14 cellular contexts compared by ENCODE assay signal in the genomic region with DNA sequence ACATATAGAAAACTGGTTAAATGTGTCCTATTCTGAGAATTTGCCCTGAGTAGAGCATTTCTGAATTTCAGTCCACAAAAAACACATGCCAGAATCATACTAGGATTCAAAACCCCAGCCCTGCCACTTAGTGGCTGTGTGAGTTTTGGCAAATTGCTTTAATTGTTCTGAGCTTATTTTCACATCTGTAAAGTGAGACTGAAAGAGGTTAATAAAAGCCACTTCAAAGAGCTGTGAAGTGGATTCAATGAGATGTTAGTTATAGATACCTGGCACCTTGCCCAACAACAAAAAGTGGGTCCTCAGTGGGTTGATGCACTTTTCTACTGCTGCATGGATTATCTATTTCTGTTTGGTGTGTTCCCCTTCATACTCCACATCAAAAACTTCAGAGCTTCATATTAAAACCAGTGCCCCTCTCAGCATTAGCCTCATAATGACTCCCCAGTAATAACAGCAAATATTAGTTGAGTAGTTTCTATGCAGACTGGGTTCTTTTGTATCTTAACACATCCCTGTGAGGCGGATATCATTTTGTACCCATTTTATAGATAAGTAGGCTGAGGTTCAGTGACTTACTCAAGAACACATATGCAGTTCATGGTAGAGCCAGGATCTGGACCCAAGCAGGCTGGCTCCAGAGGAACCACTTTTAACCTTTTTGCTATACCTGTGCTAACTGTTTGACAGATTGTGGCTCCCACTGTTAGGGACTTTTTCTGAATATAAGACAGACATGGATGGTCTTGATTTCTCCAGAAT. TPM values are rescaled to one million over a fixed set of nuclear protein-coding genes. Genes with fewer than 3 reads are reported as not detected.
DNase-seq lines count a peak whose midpoint lies in the region; ATAC-seq and TF ChIP-seq lines count a peak whose summit lies in the region.
"Had no signal": no experiment of that assay in that cellular context is flagged by ENCODE, and none has a peak within 500 bp of the region (broad histone marks: within the 10 kb centered on the region; RNA-seq: fewer than 3 reads in every experiment).

No MANE protein-coding gene starts in this region.

- H3F3A ChIP-seq in DOHH2 (ENCODE audit: control insufficient read depth, insufficient read depth), result peaks cover 15% of the 10 kb centered on the region

- H3K36me3 Mint-ChIP-seq in CD4-positive, CD25-positive, alpha-beta regulatory T cell, result no peaks in the 10 kb centered on the region
- H3K36me3 Mint-ChIP-seq in activated naive CD8-positive, alpha-beta T cell, result no peaks in the 10 kb centered on the region

- no peaks in the 10 kb centered on the region for H3K36me3 ChIP-seq in CD4-positive, CD25-positive, alpha-beta regulatory T cell (ENCODE audit: control insufficient read depth, insufficient read depth, low read length)
- no peaks in the 10 kb centered on the region for H3K36me3 ChIP-seq in DOHH2 (ENCODE audit: control insufficient read depth, low read length)
- H3K36me3 ChIP-seq: gastrocnemius medialis, ovary, thoracic aorta had no signal

- no peak for TF ChIP-seq CTCF in DOHH2 (IDR thresholded peaks at IDR 0.05; ENCODE audit: low read depth, low read length, poor library complexity, severe bottlenecking)
- TF ChIP-seq CTCF in coronary artery (IDR thresholded peaks at IDR 0.05), result no peak
- no peak for TF ChIP-seq CTCF in dorsolateral prefrontal cortex (IDR thresholded peaks at IDR 0.05 in 54 of 56, conservative IDR thresholded peaks at IDR 0.05 in 2 of 56; ENCODE audit: low read depth in 1 of 56, partially characterized antibody in 56 of 56)

- peak in 2 of 3 donors; percentile 65 to 77 for DNase-seq in CD4-positive, CD25-positive, alpha-beta regulatory T cell
- DNase-seq in NCI-H510A treated with DMSO at 0.1 percent for 48 hours (lab: John Stamatoyannopoulos, UW) (peak; percentile 59), amniotic stem cell (lab: John Stamatoyannopoulos, UW) (no peak), coronary artery (ENCODE audit: low spot score) (no peak), dorsolateral prefrontal cortex (no peak)
- DNase-seq in NK-92 treated with Interleukin-12 subunit alpha and Interleukin-12 subunit beta, amount 100 ng/mL, for 24 hours (lab: John Stamatoyannopoulos, UW), result no peak
- DNase-seq: gastrocnemius medialis, GM23248, left colon, ovary had no signal

- H3K9me2 ChIP-seq in DOHH2 (replicated peaks; ENCODE audit: control insufficient read depth, low read length), result no peaks in the 10 kb centered on the region

- H3K9me3 ChIP-seq in CD4-positive, CD25-positive, alpha-beta regulatory T cell (ENCODE audit: control insufficient read depth in 2 of 2, low read length in 2 of 2), result no peaks in the 10 kb centered on the region
- no peaks in the 10 kb centered on the region for H3K9me3 ChIP-seq in DOHH2 (ENCODE audit: control insufficient read depth, insufficient read depth, low read length)
- H3K9me3 ChIP-seq: gastrocnemius medialis, ovary, thoracic aorta had no signal

- no peaks in the 10 kb centered on the region for H3K79me2 ChIP-seq in DOHH2 (ENCODE audit: control insufficient read depth, low read length)

- H3K4me2 ChIP-seq in DOHH2 (ENCODE audit: low read length), result peak overlapping the region; percentile 90

- H3K27me3 Mint-ChIP-seq in CD4-positive, CD25-positive, alpha-beta regulatory T cell, result no peaks in the 10 kb centered on the region
- no peaks in the 10 kb centered on the region for H3K27me3 Mint-ChIP-seq in activated naive CD8-positive, alpha-beta T cell

- H3K4me1 ChIP-seq in CD4-positive, CD25-positive, alpha-beta regulatory T cell (ENCODE audit: control insufficient read depth, insufficient read depth, low read length, poor library complexity, severe bottlenecking), result peaks cover 36% of the 10 kb centered on the region
- H3K4me1 ChIP-seq in DOHH2 (ENCODE audit: control insufficient read depth, low read length), result peaks cover 73% of the 10 kb centered on the region

- intact Hi-C loops in dorsolateral prefrontal cortex (cut with DNase I), result loop anchor here in 1 of 2 donors (10.0 kb wide), 1 partner anchor 107 kb away; no protein-coding TSS in a partner anchor

- ATAC-seq in CD4-positive, CD25-positive, alpha-beta regulatory T cell (ENCODE audit: low read depth in 2 of 2), result peak; percentile 67
- ATAC-seq: gastrocnemius medialis, left colon had no signal

- H3K9me3 Mint-ChIP-seq in CD4-positive, CD25-positive, alpha-beta regulatory T cell, result no peaks in the 10 kb centered on the region
- no peaks in the 10 kb centered on the region for H3K9me3 Mint-ChIP-seq in activated naive CD8-positive, alpha-beta T cell (ENCODE audit: low read depth)

- peak overlapping the region; percentile 45 for H3K27ac ChIP-seq in CD4-positive, CD25-positive, alpha-beta regulatory T cell (ENCODE audit: insufficient read depth, low read length, poor library complexity, severe bottlenecking)
- H3K27ac ChIP-seq in DOHH2 (ENCODE audit: low read depth, low read length) (peak overlapping the region; percentile 89), coronary artery (peak overlapping the region in 1 of 2 donors; percentile 87), dorsolateral prefrontal cortex (peak overlapping the region in 22 of 59 donors; percentile 4 to 91 (median 70))
- H3K27ac ChIP-seq: GM23248 had no signal

- H3K4me3 ChIP-seq in CD4-positive, CD25-positive, alpha-beta regulatory T cell (ENCODE audit: low read depth, low read length), result peak overlapping the region; percentile 27
- H3K4me3 ChIP-seq in DOHH2 (ENCODE audit: low read length) (peak overlapping the region; percentile 73), coronary artery (no peak overlapping the region), dorsolateral prefrontal cortex (no peak overlapping the region)
- H3K4me3 ChIP-seq: gastrocnemius medialis, GM23248, ovary, thoracic aorta had no signal

- H3K27me3 ChIP-seq in CD4-positive, CD25-positive, alpha-beta regulatory T cell (ENCODE audit: control insufficient read depth, insufficient read depth, low read length), result no peaks in the 10 kb centered on the region
- no peaks in the 10 kb centered on the region for H3K27me3 ChIP-seq in DOHH2 (ENCODE audit: control insufficient read depth, low read length)
- no peaks in the 10 kb centered on the region for H3K27me3 ChIP-seq in dorsolateral prefrontal cortex
- H3K27me3 ChIP-seq: gastrocnemius medialis, ovary had no signal

- peak overlapping the region; percentile 44 to 86 (median 61) for H3K27ac Mint-ChIP-seq in CD4-positive, CD25-positive, alpha-beta regulatory T cell
- peak overlapping the region; percentile 64 for H3K27ac Mint-ChIP-seq in activated naive CD8-positive, alpha-beta T cell

- no peaks in the 10 kb centered on the region for H4K20me1 ChIP-seq in DOHH2 (ENCODE audit: control insufficient read depth, insufficient read depth, low read depth, low read length)

- H3K4me1 Mint-ChIP-seq in CD4-positive, CD25-positive, alpha-beta regulatory T cell, result peaks cover 9 to 54% (median 28%) of the 10 kb centered on the region in 4 donors
- H3K4me1 Mint-ChIP-seq in activated naive CD8-positive, alpha-beta T cell (ENCODE audit: low read depth), result peaks cover 44% of the 10 kb centered on the region

- peak overlapping the region; percentile 13 to 60 (median 36) for H3K4me3 Mint-ChIP-seq in CD4-positive, CD25-positive, alpha-beta regulatory T cell
- H3K4me3 Mint-ChIP-seq in activated naive CD8-positive, alpha-beta T cell, result peak overlapping the region; percentile 58

RNA-seq across cellular contexts. Expression of a gene that starts 14.2 kb away (rescaled TPM):
- not detected for total RNA-seq in CD4-positive, CD25-positive, alpha-beta regulatory T cell
- not detected for polyA plus RNA-seq in CD4-positive, CD25-positive, alpha-beta regulatory T cell
- 10 to 100 TPM in 39 of 120 experiments, 1 to 10 TPM in 80, under 1 TPM in 1; 0.57 to 20.1 (median 8.2) TPM for total RNA-seq in dorsolateral prefrontal cortex
- total RNA-seq: GM23248 had no signal
- polyA plus RNA-seq: GM23248 had no signal

RNA-seq across cellular contexts. Expression of a gene that starts 14.2 kb away (rescaled TPM):
- total RNA-seq in CD4-positive, CD25-positive, alpha-beta regulatory T cell, result not detected
- not detected for polyA plus RNA-seq in CD4-positive, CD25-positive, alpha-beta regulatory T cell
- total RNA-seq in dorsolateral prefrontal cortex, result 10 to 100 TPM in 97 of 120 experiments, 1 to 10 TPM in 23; 4.3 to 47.2 (median 14.8) TPM
- total RNA-seq: dermis microvascular lymphatic vessel endothelial cell, GM23248 had no signal
- polyA plus RNA-seq: GM23248 had no signal

RNA-seq across cellular contexts. Expression of a gene that starts 43.9 kb away (rescaled TPM):
- 22.4 TPM for total RNA-seq in CD4-positive, CD25-positive, alpha-beta regulatory T cell
- 100 to 1,000 TPM in 1 of 4 donors, 10 to 100 TPM in 3; 45.4 to 111 (median 65.8) TPM for polyA plus RNA-seq in CD4-positive, CD25-positive, alpha-beta regulatory T cell
- 10 to 100 TPM in 62 of 120 experiments, 1 to 10 TPM in 58; 3.8 to 34.3 (median 10.2) TPM for total RNA-seq in dorsolateral prefrontal cortex
- total RNA-seq: GM23248 had no signal

Comparison
In these comparisons a context has a peak if more than half of its experiments do, and no peak if none do; other contexts are left out.
1. DNase-seq: peak in CD4-positive, CD25-positive, alpha-beta regulatory T cell (2 of 3) and NCI-H510A treated with DMSO at 0.1 percent for 48 hours (single experiment); none in amniotic stem cell (single experiment), coronary artery (single experiment), dorsolateral prefrontal cortex (0 of 10) and NK-92 treated with Interleukin-12 subunit alpha and Interleukin-12 subunit beta, amount 100 ng/mL, for 24 hours (single experiment).
2. H3K4me3 ChIP-seq: peak in CD4-positive, CD25-positive, alpha-beta regulatory T cell (single experiment) and DOHH2 (single experiment); none in coronary artery (single experiment) and dorsolateral prefrontal cortex (0 of 59).